ENCODE assay signal across 8 cellular contexts in the genomic region with DNA sequence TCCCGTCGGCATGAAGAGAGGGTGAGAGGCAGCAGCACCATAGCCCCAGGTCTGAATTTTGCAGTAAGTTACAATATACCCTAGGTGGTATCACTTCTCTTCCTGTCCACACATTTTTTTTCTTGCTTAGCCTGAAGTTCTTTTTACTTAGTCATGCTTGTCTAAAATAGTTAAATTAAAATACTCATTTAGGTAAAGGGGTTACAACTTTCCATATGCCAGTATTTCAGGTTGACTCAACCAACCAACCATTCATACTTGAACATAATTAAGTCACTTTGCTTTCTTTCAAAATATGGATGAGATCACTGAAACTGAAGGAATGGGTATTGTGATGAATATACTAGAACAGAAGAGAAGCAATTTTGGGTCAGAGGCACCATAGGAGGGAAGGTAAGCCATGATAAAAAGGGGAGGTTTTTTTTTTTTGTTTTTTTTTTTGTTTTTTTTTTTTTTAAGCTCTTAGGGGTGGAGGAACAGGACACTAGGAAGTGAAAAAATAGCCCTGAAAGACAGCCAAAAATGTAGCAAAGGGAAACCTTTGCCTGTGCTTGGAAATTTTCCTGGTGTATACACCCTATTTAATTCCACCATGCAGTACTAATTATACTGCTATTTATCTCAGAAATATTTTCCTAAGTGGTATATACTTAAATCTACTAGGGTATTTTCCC. TPM values are rescaled to one million over a fixed set of nuclear protein-coding genes. Genes with fewer than 3 reads are reported as not detected.
DNase-seq lines count a peak whose midpoint lies in the region; ATAC-seq, FAIRE-seq and TF ChIP-seq lines count a peak whose summit lies in the region.

No MANE protein-coding gene starts in this region.

- H3K18ac ChIP-seq in H9 (ENCODE audit: insufficient read length, low read depth, low read length), result no peak overlapping the region

- no peak for FAIRE-seq in bronchial epithelial cell (lab: Jason Lieb, UNC)

- WGBS in H9 (ENCODE audit: extremely low coverage, insufficient read length, low lambda C conversion rate), result no CpG with 5 or more reads among the region's 2 CpGs

- H3K9me3 ChIP-seq in CD8-positive, alpha-beta memory T cell (ENCODE audit: low read length), result no peaks in the 10 kb centered on the region
- H3K9me3 ChIP-seq in H9 (ENCODE audit: control insufficient read depth, low read depth, low read length), result peaks cover 13% of the 10 kb centered on the region

- no peak for DNase-seq in CD8-positive, alpha-beta memory T cell
- DNase-seq in bronchial epithelial cell (ENCODE audit: low read depth), result peak; percentile 32
- DNase-seq in NCI-H2196 (lab: John Stamatoyannopoulos, UW; ENCODE audit: unreplicated experiment), result no peak
- DNase-seq in KBM-7, result no peak
- no peak for DNase-seq in NCI-H774 (lab: John Stamatoyannopoulos, UW)
- DNase-seq in H9, result no peak

- no peaks in the 10 kb centered on the region for H3K27me3 ChIP-seq in CD8-positive, alpha-beta memory T cell (ENCODE audit: insufficient read depth, low read length, poor library complexity, severe bottlenecking)
- no peaks in the 10 kb centered on the region for H3K27me3 ChIP-seq in bronchial epithelial cell (ENCODE audit: control insufficient read depth, insufficient read depth, low read length)
- no peaks in the 10 kb centered on the region for H3K27me3 ChIP-seq in H9 (ENCODE audit: insufficient read depth, low read length)

- H3K36me3 ChIP-seq in CD8-positive, alpha-beta memory T cell (ENCODE audit: insufficient read depth, low read length), result no peaks in the 10 kb centered on the region
- no peaks in the 10 kb centered on the region for H3K36me3 ChIP-seq in bronchial epithelial cell (ENCODE audit: control insufficient read depth, insufficient read depth, low read length)

- H3K4me1 ChIP-seq in CD8-positive, alpha-beta memory T cell (ENCODE audit: insufficient read depth, low read length), result peaks cover 11% of the 10 kb centered on the region
- no peaks in the 10 kb centered on the region; the same call in 1 of the 2 replicates for H3K4me1 ChIP-seq in H9 (ENCODE audit: insufficient read depth, low read length)

- no peak overlapping the region for H3K4ac ChIP-seq in H9 (ENCODE audit: low read depth, low read length)

- H4K5ac ChIP-seq in H9 (ENCODE audit: insufficient read length, low read depth, low read length), result no peak overlapping the region

- H3K4me3 Mint-ChIP-seq in CD8-positive, alpha-beta memory T cell, result peak overlapping the region in 1 of 7 donors; percentile 12
- H3K4me3 Mint-ChIP-seq in H9, result no peak overlapping the region

- no peak overlapping the region for H3T11ph ChIP-seq in H9 (ENCODE audit: low read length)

- no peak overlapping the region for H3K56ac ChIP-seq in H9 (ENCODE audit: insufficient read length, low read depth, low read length)

- H3K9me3 Mint-ChIP-seq in CD8-positive, alpha-beta memory T cell, result peaks cover 0 to 2% (median 0%) of the 10 kb centered on the region in 5 donors
- H3K9me3 Mint-ChIP-seq in H9, result peaks cover 40 to 51% of the 10 kb centered on the region in 2 experiments

- H3K23me2 ChIP-seq in H9 (ENCODE audit: insufficient read length, low read depth, low read length, poor library complexity, severe bottlenecking), result no peaks in the 10 kb centered on the region

- H2BK5ac ChIP-seq in H9 (ENCODE audit: insufficient read length, low read length), result no peak overlapping the region

- peaks cover 0 to 3% of the 10 kb centered on the region in 2 donors for H3K27me3 Mint-ChIP-seq in CD8-positive, alpha-beta memory T cell
- no peaks in the 10 kb centered on the region for H3K27me3 Mint-ChIP-seq in H9 (ENCODE audit: low read depth)

- CTCF ChIA-PET in CD8-positive, alpha-beta memory T cell (lab: Charles Lee), result no interaction called here

- no peak overlapping the region for H2BK120ac ChIP-seq in H9 (ENCODE audit: low read depth, low read length, poor library complexity, severe bottlenecking)

- no peak overlapping the region for H3K4me2 ChIP-seq in H9 (ENCODE audit: insufficient read depth, insufficient read length, low read length)

- H2AK5ac ChIP-seq in H9 (ENCODE audit: insufficient read length, low read length), result no peak overlapping the region

- no peak overlapping the region for H3K9ac ChIP-seq in H9 (ENCODE audit: extremely low read depth, insufficient read length, low read length)

- H4K20me1 ChIP-seq in H9 (ENCODE audit: control insufficient read depth, insufficient read depth, insufficient read length), result no peaks in the 10 kb centered on the region

- TF ChIP-seq CTCF in bronchial epithelial cell (IDR thresholded peaks at IDR 0.05; ENCODE audit: insufficient read depth, low read length, severe bottlenecking) (no peak), H9 (conservative IDR thresholded peaks at IDR 0.05) (no peak)

- no peaks in the 10 kb centered on the region for H3K79me2 ChIP-seq in H9 (ENCODE audit: insufficient read depth, low read length)

- no peak overlapping the region for H2BK12ac ChIP-seq in H9 (ENCODE audit: insufficient read length, low read depth, low read length)

- H3K36me3 Mint-ChIP-seq in CD8-positive, alpha-beta memory T cell, result peaks cover 0 to 44% (median 5%) of the 10 kb centered on the region in 3 donors
- peaks cover 3 to 11% (median 4%) of the 10 kb centered on the region in 3 experiments; a peak in 4 of 7 replicates for H3K36me3 Mint-ChIP-seq in H9 (ENCODE audit: insufficient read depth in 1 of 3, low read depth in 3 of 3)

- in situ Hi-C loops in KBM-7 (cut with MboI; ENCODE audit: low pct_unique_long_range_greater_than_20kb, low sequenced_read_pairs), result no loop called here

- POLR2A ChIA-PET in CD8-positive, alpha-beta memory T cell (lab: Charles Lee), result interaction anchor here (0.6 kb wide), 1 partner anchor 195 kb away, joined by 4 read pairs; no protein-coding TSS in a partner anchor

- H3K79me1 ChIP-seq in H9 (ENCODE audit: insufficient read depth, low read depth, low read length, poor library complexity, severe bottlenecking), result no peaks in the 10 kb centered on the region

- no peak overlapping the region for H3K4me3 ChIP-seq in CD8-positive, alpha-beta memory T cell (ENCODE audit: low read length)
- H3K4me3 ChIP-seq in bronchial epithelial cell (ENCODE audit: low read depth, low read length), result no peak overlapping the region

- no peak overlapping the region for H2BK15ac ChIP-seq in H9 (ENCODE audit: low read depth, low read length)

- H3K23ac ChIP-seq in H9 (ENCODE audit: insufficient read length, low read depth, low read length), result no peak overlapping the region

- no peak overlapping the region for H2AFZ ChIP-seq in H9 (ENCODE audit: low read length)

- peaks cover 39 to 89% (median 77%) of the 10 kb centered on the region in 3 donors for H3K4me1 Mint-ChIP-seq in CD8-positive, alpha-beta memory T cell
- H3K4me1 Mint-ChIP-seq in H9, result peaks cover under 1 to 8% of the 10 kb centered on the region in 2 experiments

- H3K27ac ChIP-seq in CD8-positive, alpha-beta memory T cell (ENCODE audit: low read depth, low read length), result no peak overlapping the region
- H3K27ac ChIP-seq in H9 (ENCODE audit: insufficient read length, low read depth, low read length), result no peak overlapping the region

- H3K14ac ChIP-seq in H9 (ENCODE audit: insufficient read depth, low read length), result no peak overlapping the region

- H2BK20ac ChIP-seq in H9 (ENCODE audit: low read depth, low read length, poor library complexity, severe bottlenecking), result no peak overlapping the region

- ATAC-seq in GM19351 (IDR thresholded peaks at IDR 0.05; ENCODE audit: unreplicated experiment), result peak; percentile 82
- ATAC-seq in HG03135 (IDR thresholded peaks at IDR 0.05; ENCODE audit: unreplicated experiment), result peak; percentile 66

- H3K27ac Mint-ChIP-seq in CD8-positive, alpha-beta memory T cell, result peak overlapping the region; percentile 4 to 86 (median 60)
- 0 out of 7 replicates have a peak overlapping the region, but pooled peaks of 1 of the 3 experiments have one; percentile 2 for H3K27ac Mint-ChIP-seq in H9

- no peak overlapping the region for H4K8ac ChIP-seq in H9 (replicated peaks; ENCODE audit: insufficient read length, low read depth, low read length)

- H4K91ac ChIP-seq in H9 (ENCODE audit: insufficient read length, low read depth, low read length), result no peak overlapping the region

RNA-seq across cellular contexts. Expression of gene RPS6KA3, which starts 41.8 kb away (rescaled TPM):
- 10 to 100 TPM; 70.1 to 72.7 TPM for total RNA-seq in CD8-positive, alpha-beta memory T cell
- polyA plus RNA-seq in CD8-positive, alpha-beta memory T cell, result 59.7 TPM
- total RNA-seq in bronchial epithelial cell, result 49.5 and 68.4 TPM in 2 replicates
- total RNA-seq in H9 (2021), result 9.2 and 9.8 TPM in 2 replicates
